Comparison of ENCODE assay signal across 20 cellular contexts in genomic region chr12:27801630-27802029, GRCh38. TPM values are rescaled to one million over a fixed set of nuclear protein-coding genes. Genes with fewer than 3 reads are reported as not detected.
DNase-seq lines count a peak whose midpoint lies in the region; ATAC-seq and TF ChIP-seq lines count a peak whose summit lies in the region.
"Had no signal": no experiment of that assay in that cellular context is flagged by ENCODE, and none has a peak within 500 bp of the region (broad histone marks: within the 10 kb centered on the region; RNA-seq: fewer than 3 reads in every experiment).

No MANE protein-coding gene starts in this region.

- H3K27ac ChIP-seq in CD8-positive, alpha-beta T cell (ENCODE audit: low read depth, low read length): no peak overlapping the region
- H3K27ac ChIP-seq in naive thymus-derived CD4-positive, alpha-beta T cell (ENCODE audit: low read depth, low read length): peak overlapping the region; percentile 10

- H3K27me3 ChIP-seq in CD8-positive, alpha-beta T cell (ENCODE audit: insufficient read depth, low read length): no peaks in the 10 kb centered on the region
- H3K27me3 ChIP-seq in naive thymus-derived CD4-positive, alpha-beta T cell (ENCODE audit: control insufficient read depth in 2 of 2, insufficient read depth in 2 of 2, low read length in 2 of 2): no peaks in the 10 kb centered on the region
- H3K27me3 ChIP-seq in MG63 (no peaks in the 10 kb centered on the region), Caco-2 (replicated peaks; ENCODE audit: control insufficient read depth, insufficient read depth, low read length) (no peaks in the 10 kb centered on the region)

- peaks cover 42% of the 10 kb centered on the region for H3K36me3 Mint-ChIP-seq in activated T-cell treated with anti-CD3 and anti-CD28 coated beads, Interleukin-2, amount 50 U/mL, for 24 hours (ENCODE audit: low read depth)
- peaks cover 20% of the 10 kb centered on the region for H3K36me3 Mint-ChIP-seq in activated T-cell treated with anti-CD3 and anti-CD28 coated beads, Interleukin-2, amount 50 U/mL, for 4 hours (ENCODE audit: insufficient read depth)
- H3K36me3 Mint-ChIP-seq in CD8-positive, alpha-beta T cell: peaks cover 23% of the 10 kb centered on the region
- H3K36me3 Mint-ChIP-seq in activated T-helper 1 cell treated with anti-CD3 and anti-CD28 coated beads, Interleukin-12 subunit alpha, Interleukin-12 subunit beta, Interleukin-2, Interleukin-4 antibody, amounts not matched to agents 30 ng/mL and 10 ng/mL and 1 ng/mL, durations not matched to agents 14 hours and 24 hours and 36 hours (ENCODE audit: low read depth): peaks cover 26% of the 10 kb centered on the region
- H3K36me3 Mint-ChIP-seq in naive thymus-derived CD4-positive, alpha-beta T cell: peaks cover 8 to 22% (median 19%) of the 10 kb centered on the region in 5 donors
- H3K36me3 Mint-ChIP-seq in Caco-2 (ENCODE audit: insufficient read depth, unreplicated experiment): peaks cover 29% of the 10 kb centered on the region

- H3K4me1 ChIP-seq in CD8-positive, alpha-beta T cell (ENCODE audit: insufficient read depth, low read length): peaks cover 15% of the 10 kb centered on the region
- H3K4me1 ChIP-seq in naive thymus-derived CD4-positive, alpha-beta T cell (ENCODE audit: control insufficient read depth in 2 of 2, insufficient read depth in 2 of 2, low read length in 2 of 2): peaks cover 0 to 11% of the 10 kb centered on the region in 2 donors
- no peaks in the 10 kb centered on the region for H3K4me1 ChIP-seq in Caco-2

- H3K27me3 Mint-ChIP-seq in activated T-cell treated with anti-CD3 and anti-CD28 coated beads, Interleukin-2, amount 50 U/mL, for 24 hours: peaks cover 14% of the 10 kb centered on the region
- peaks cover 3% of the 10 kb centered on the region for H3K27me3 Mint-ChIP-seq in activated T-cell treated with anti-CD3 and anti-CD28 coated beads, Interleukin-2, amount 50 U/mL, for 4 hours (ENCODE audit: low read depth)
- no peaks in the 10 kb centered on the region for H3K27me3 Mint-ChIP-seq in CD8-positive, alpha-beta T cell (ENCODE audit: low read depth)
- peaks cover 8% of the 10 kb centered on the region for H3K27me3 Mint-ChIP-seq in activated T-helper 1 cell treated with anti-CD3 and anti-CD28 coated beads, Interleukin-12 subunit alpha, Interleukin-12 subunit beta, Interleukin-2, Interleukin-4 antibody, amounts not matched to agents 30 ng/mL and 10 ng/mL and 1 ng/mL, durations not matched to agents 14 hours and 24 hours and 36 hours (ENCODE audit: insufficient read depth)
- peaks cover 0 to 5% (median 0%) of the 10 kb centered on the region in 5 donors for H3K27me3 Mint-ChIP-seq in naive thymus-derived CD4-positive, alpha-beta T cell
- no peaks in the 10 kb centered on the region for H3K27me3 Mint-ChIP-seq in Caco-2 (ENCODE audit: insufficient read depth, unreplicated experiment)

- H3K4me1 Mint-ChIP-seq in activated T-cell treated with anti-CD3 and anti-CD28 coated beads, Interleukin-2, amount 50 U/mL, for 24 hours (ENCODE audit: low read depth): peaks cover 40% of the 10 kb centered on the region
- H3K4me1 Mint-ChIP-seq in activated T-cell treated with anti-CD3 and anti-CD28 coated beads, Interleukin-2, amount 50 U/mL, for 4 hours (ENCODE audit: low read depth): peaks cover 42% of the 10 kb centered on the region
- peaks cover 49% of the 10 kb centered on the region for H3K4me1 Mint-ChIP-seq in CD8-positive, alpha-beta T cell (ENCODE audit: low read depth)
- H3K4me1 Mint-ChIP-seq in activated T-helper 1 cell treated with anti-CD3 and anti-CD28 coated beads, Interleukin-12 subunit alpha, Interleukin-12 subunit beta, Interleukin-2, Interleukin-4 antibody, amounts not matched to agents 30 ng/mL and 10 ng/mL and 1 ng/mL, durations not matched to agents 14 hours and 24 hours and 36 hours (ENCODE audit: low read depth): peaks cover 43% of the 10 kb centered on the region
- H3K4me1 Mint-ChIP-seq in naive thymus-derived CD4-positive, alpha-beta T cell: peaks cover 11 to 57% (median 31%) of the 10 kb centered on the region in 7 donors
- H3K4me1 Mint-ChIP-seq in Caco-2 (ENCODE audit: low read depth, unreplicated experiment): peaks cover under 1% of the 10 kb centered on the region

- ATAC-seq in activated T-cell treated with anti-CD3 and anti-CD28 coated beads, Interleukin-2, amount 50 U/mL, for 4 hours: no peak
- ATAC-seq in CD8-positive, alpha-beta T cell: peak; percentile 26
- ATAC-seq in naive thymus-derived CD4-positive, alpha-beta T cell: no peak
- ATAC-seq: K562, Right ventricle myocardium inferior had no signal

- no peaks in the 10 kb centered on the region for H3K36me3 ChIP-seq in CD8-positive, alpha-beta T cell (ENCODE audit: insufficient read depth, low read length)
- H3K36me3 ChIP-seq in naive thymus-derived CD4-positive, alpha-beta T cell (ENCODE audit: control insufficient read depth in 2 of 3, insufficient read depth in 3 of 3, low read length in 3 of 3): peaks cover 0 to 19% (median 0%) of the 10 kb centered on the region in 3 experiments
- H3K36me3 ChIP-seq in MG63 (peaks cover 26% of the 10 kb centered on the region), Caco-2 (ENCODE audit: control insufficient read depth, insufficient read depth, low read length) (peaks cover 4% of the 10 kb centered on the region)

- H3K27ac Mint-ChIP-seq in activated T-cell treated with anti-CD3 and anti-CD28 coated beads, Interleukin-2, amount 50 U/mL, for 24 hours: peak overlapping the region; percentile 84
- peak overlapping the region; percentile 83 for H3K27ac Mint-ChIP-seq in CD8-positive, alpha-beta T cell
- peak overlapping the region; percentile 79 for H3K27ac Mint-ChIP-seq in activated T-helper 1 cell treated with anti-CD3 and anti-CD28 coated beads, Interleukin-12 subunit alpha, Interleukin-12 subunit beta, Interleukin-2, Interleukin-4 antibody, amounts not matched to agents 30 ng/mL and 10 ng/mL and 1 ng/mL, durations not matched to agents 14 hours and 24 hours and 36 hours
- peak overlapping the region in 7 of 9 donors; percentile 60 to 94 (median 74) for H3K27ac Mint-ChIP-seq in naive thymus-derived CD4-positive, alpha-beta T cell
- no peak overlapping the region for H3K27ac Mint-ChIP-seq in Caco-2 (ENCODE audit: unreplicated experiment)
- H3K27ac Mint-ChIP-seq: HFFc6 had no signal

- CTCF ChIA-PET in CD8-positive, alpha-beta T cell (lab: Charles Lee): no interaction called here
- CTCF ChIA-PET in naive thymus-derived CD4-positive, alpha-beta T cell (lab: Charles Lee): interaction anchor here (2.0 kb wide), 1 partner anchor 20 kb away, joined by 9 read pairs; no protein-coding TSS in a partner anchor
- CTCF ChIA-PET in Caco-2 (lab: Charles Lee): interaction anchor here (0.6 kb wide), 1 partner anchor 257 kb away, joined by 7 read pairs; no protein-coding TSS in a partner anchor

- POLR2A ChIA-PET in CD8-positive, alpha-beta T cell (lab: Charles Lee): no interaction called here
- POLR2A ChIA-PET in naive thymus-derived CD4-positive, alpha-beta T cell (lab: Charles Lee): interaction anchor here (0.6 to 1.6 kb wide), 4 partner anchors 10 to 142 kb away, joined by 3 to 6 read pairs (median 4); partner anchors contain the start of genes KLHL42 and MANSC4
- POLR2A ChIA-PET in Caco-2 (lab: Charles Lee): no interaction called here

- no peak overlapping the region for H3K4me3 ChIP-seq in CD8-positive, alpha-beta T cell (ENCODE audit: low read depth, low read length)
- H3K4me3 ChIP-seq in naive thymus-derived CD4-positive, alpha-beta T cell (ENCODE audit: low read length): no peak overlapping the region
- H3K4me3 ChIP-seq in MG63: no peak overlapping the region
- no peak overlapping the region for H3K4me3 ChIP-seq in Caco-2 (ENCODE audit: low read depth, low read length)
- H3K4me3 ChIP-seq: K562 had no signal

- TF ChIP-seq CTCF in CD8-positive, alpha-beta T cell (IDR thresholded peaks at IDR 0.05): no peak
- no peak for TF ChIP-seq CTCF in Caco-2 (IDR thresholded peaks at IDR 0.05; ENCODE audit: insufficient read depth in 1 of 2, low read depth in 1 of 2, low read length in 1 of 2, severe bottlenecking in 1 of 2, unreplicated experiment in 1 of 2)

- no peaks in the 10 kb centered on the region for H3K9me3 Mint-ChIP-seq in activated T-cell treated with anti-CD3 and anti-CD28 coated beads, Interleukin-2, amount 50 U/mL, for 24 hours
- H3K9me3 Mint-ChIP-seq in activated T-cell treated with anti-CD3 and anti-CD28 coated beads, Interleukin-2, amount 50 U/mL, for 4 hours: no peaks in the 10 kb centered on the region
- no peaks in the 10 kb centered on the region for H3K9me3 Mint-ChIP-seq in CD8-positive, alpha-beta T cell
- H3K9me3 Mint-ChIP-seq in activated T-helper 1 cell treated with anti-CD3 and anti-CD28 coated beads, Interleukin-12 subunit alpha, Interleukin-12 subunit beta, Interleukin-2, Interleukin-4 antibody, amounts not matched to agents 30 ng/mL and 10 ng/mL and 1 ng/mL, durations not matched to agents 14 hours and 24 hours and 36 hours: no peaks in the 10 kb centered on the region
- peaks cover 0 to 1% (median 0%) of the 10 kb centered on the region in 11 donors for H3K9me3 Mint-ChIP-seq in naive thymus-derived CD4-positive, alpha-beta T cell
- no peaks in the 10 kb centered on the region for H3K9me3 Mint-ChIP-seq in Caco-2 (ENCODE audit: unreplicated experiment)
- H3K9me3 Mint-ChIP-seq: HFFc6 had no signal

- intact Hi-C loops in CD8-positive, alpha-beta T cell (cut with DNase I, micrococcal nuclease): loop anchor here in 1 of 2 experiments (10.0 kb wide), 1 partner anchor 277 kb away; the partner anchor contains the start of gene PPFIBP1
- intact Hi-C loops in activated T-helper 1 cell treated with anti-CD3 and anti-CD28 coated beads, Interleukin-12 subunit alpha, Interleukin-12 subunit beta, Interleukin-2, Interleukin-4 antibody, amounts not matched to agents 30 ng/mL and 10 ng/mL and 1 ng/mL, durations not matched to agents 14 hours and 24 hours and 36 hours (cut with micrococcal nuclease): loop anchor here (1.0 to 2.0 kb wide), 4 partner anchors 15 to 452 kb away; partner anchors contain the start of genes KLHL42 and MANSC4
- intact Hi-C loops in naive thymus-derived CD4-positive, alpha-beta T cell (cut with micrococcal nuclease): loop anchor here in 1 of 2 donors (5.0 kb wide), 1 partner anchor 279 kb away; the partner anchor contains the start of gene PPFIBP1
- intact Hi-C loops in Caco-2 (cut with micrococcal nuclease; ENCODE audit: unreplicated experiment): no loop called here

- H3K9me3 ChIP-seq in CD8-positive, alpha-beta T cell (ENCODE audit: low read length): no peaks in the 10 kb centered on the region
- no peaks in the 10 kb centered on the region for H3K9me3 ChIP-seq in naive thymus-derived CD4-positive, alpha-beta T cell (ENCODE audit: control insufficient read depth in 2 of 3, low read length in 3 of 3)
- H3K9me3 ChIP-seq in MG63: no peaks in the 10 kb centered on the region
- no peaks in the 10 kb centered on the region for H3K9me3 ChIP-seq in Caco-2

- H3K4me3 Mint-ChIP-seq in activated T-cell treated with anti-CD3 and anti-CD28 coated beads, Interleukin-2, amount 50 U/mL, for 24 hours: no peak overlapping the region
- no peak overlapping the region for H3K4me3 Mint-ChIP-seq in activated T-cell treated with anti-CD3 and anti-CD28 coated beads, Interleukin-2, amount 50 U/mL, for 4 hours
- H3K4me3 Mint-ChIP-seq in CD8-positive, alpha-beta T cell: no peak overlapping the region
- H3K4me3 Mint-ChIP-seq in activated T-helper 1 cell treated with anti-CD3 and anti-CD28 coated beads, Interleukin-12 subunit alpha, Interleukin-12 subunit beta, Interleukin-2, Interleukin-4 antibody, amounts not matched to agents 30 ng/mL and 10 ng/mL and 1 ng/mL, durations not matched to agents 14 hours and 24 hours and 36 hours: no peak overlapping the region
- peak overlapping the region in 3 of 10 donors; percentile 46 to 63 (median 53) for H3K4me3 Mint-ChIP-seq in naive thymus-derived CD4-positive, alpha-beta T cell
- no peak overlapping the region for H3K4me3 Mint-ChIP-seq in Caco-2 (ENCODE audit: unreplicated experiment)
- H3K4me3 Mint-ChIP-seq: HFFc6 had no signal

- DNase-seq in activated T-cell treated with anti-CD3 and anti-CD28 coated beads, Interleukin-2, amount 50 U/mL, for 24 hours: no peak
- DNase-seq in activated T-cell treated with anti-CD3 and anti-CD28 coated beads, Interleukin-2, amount 50 U/mL, for 4 hours: no peak
- DNase-seq in CD8-positive, alpha-beta T cell: no peak
- no peak for DNase-seq in activated T-helper 1 cell treated with anti-CD3 and anti-CD28 coated beads, Interleukin-12 subunit alpha, Interleukin-12 subunit beta, Interleukin-2, Interleukin-4 antibody, amounts not matched to agents 30 ng/mL and 10 ng/mL and 1 ng/mL, durations not matched to agents 14 hours and 24 hours and 36 hours (ENCODE audit: low spot score)
- DNase-seq in naive thymus-derived CD4-positive, alpha-beta T cell: no peak
- DNase-seq in MG63 (no peak), OCI-M1 (lab: John Stamatoyannopoulos, UW) (no peak), Caco-2 (no peak)
- DNase-seq: AML-193; GF-D8; GOT3; HFFc6; NCI-H1048; NCI-H146; NCI-H226; NCI-H526 treated with DMSO at 0.1 percent for 48 hours; NK-92 treated with Interleukin-12 subunit alpha and Interleukin-12 subunit beta, amount 100 ng/mL, for 24 hours had no signal

- BruUV-seq in Caco-2 (replicated peaks; lab: Mats Ljungman, UMichigan): no TSS peak

RNA-seq across cellular contexts. Expression of gene MANSC4, which starts 21.6 kb away (rescaled TPM):
- not detected for total RNA-seq in activated T-cell treated with anti-CD3 and anti-CD28 coated beads, Interleukin-2, amount 50 U/mL, for 4 hours
- total RNA-seq in CD8-positive, alpha-beta T cell: not detected
- total RNA-seq in activated T-helper 1 cell treated with anti-CD3 and anti-CD28 coated beads, Interleukin-12 subunit alpha, Interleukin-12 subunit beta, Interleukin-2, Interleukin-4 antibody, amounts not matched to agents 30 ng/mL and 10 ng/mL and 1 ng/mL, durations not matched to agents 14 hours and 24 hours and 36 hours: not detected in 2 replicates
- total RNA-seq in naive thymus-derived CD4-positive, alpha-beta T cell: under 1 TPM in 1 of 5 experiments, not detected in 4; 0.64 TPM
- not detected for polyA plus RNA-seq in naive thymus-derived CD4-positive, alpha-beta T cell
- total RNA-seq in MG63 (2014; rRNA removed; shearing (Covaris generic); ENCODE audit: low replicate concordance): not detected in 2 replicates
- total RNA-seq in Caco-2 (2022): not detected in 2 replicates
- total RNA-seq: A673, HFFc6, K562, Right ventricle myocardium inferior had no signal
- polyA plus RNA-seq: K562 had no signal

RNA-seq across cellular contexts. Expression of gene KLHL42, which starts 21.6 kb away (rescaled TPM):
- 10 to 100 TPM; 11.7 to 14.3 (median 14.0) TPM for total RNA-seq in activated T-cell treated with anti-CD3 and anti-CD28 coated beads, Interleukin-2, amount 50 U/mL, for 4 hours
- 10 to 100 TPM; 11.0 to 11.1 TPM for total RNA-seq in CD8-positive, alpha-beta T cell
- 19.5 and 21.7 TPM in 2 replicates for total RNA-seq in activated T-helper 1 cell treated with anti-CD3 and anti-CD28 coated beads, Interleukin-12 subunit alpha, Interleukin-12 subunit beta, Interleukin-2, Interleukin-4 antibody, amounts not matched to agents 30 ng/mL and 10 ng/mL and 1 ng/mL, durations not matched to agents 14 hours and 24 hours and 36 hours
- 10 to 100 TPM; 16.0 to 27.0 (median 18.4) TPM for total RNA-seq in naive thymus-derived CD4-positive, alpha-beta T cell
- polyA plus RNA-seq in naive thymus-derived CD4-positive, alpha-beta T cell: 10 to 100 TPM in 1 of 2 donors, 1 to 10 TPM in 1; 9.6 to 11.4 TPM
- 10.6 and 13.6 TPM in 2 replicates for total RNA-seq in MG63 (2014; rRNA removed; shearing (Covaris generic); ENCODE audit: low replicate concordance)
- 36.5 and 38.1 TPM in 2 replicates for total RNA-seq in Caco-2 (2022)
